ENCODE assay signal across 24 cellular contexts in genomic region chr21:36148886-36149285, GRCh38. TPM values are rescaled to one million over a fixed set of nuclear protein-coding genes. Genes with fewer than 3 reads are reported as not detected.
"Had no signal": no experiment of that assay in that cellular context is flagged by ENCODE, and none has a peak within 500 bp of the region (broad histone marks: within the 10 kb centered on the region; RNA-seq: fewer than 3 reads in every experiment).

No MANE protein-coding gene starts in this region.

- H3K9me3 ChIP-seq: MG63, SK-N-SH had no signal

- H3K4me3 ChIP-seq: MG63 had no signal

- H3K27ac ChIP-seq: RWPE1 had no signal

- ATAC-seq: Panc1, PC-3 had no signal

- H3K36me3 ChIP-seq: MG63 had no signal

- H3K4me2 ChIP-seq: SK-N-SH had no signal

- H3K27me3 ChIP-seq: MG63 had no signal

- H3K9ac ChIP-seq: SK-N-SH had no signal

- DNase-seq: IMR-90, Karpas-422, KG1, MG63, NCI-H1092, NCI-H1105 treated with DMSO at 0.1 percent for 48 hours, NCI-H1417 treated with DMSO at 0.1 percent for 48 hours, NCI-H146, NCI-H187, NCI-H2029, NCI-H2081 treated with DMSO at 0.1 percent for 48 hours, NCI-H2171, NCI-H226, NCI-H446, NCI-H510A, NCI-H524 treated with DMSO at 0.1 percent for 48 hours, NCI-H69, NCI-H774, PC-3, SHP77, SK-N-SH had no signal

RNA-seq across cellular contexts. Expression of gene CBR3, which starts 14.0 kb away (rescaled TPM):
- total RNA-seq: HepG2 had no signal
- polyA plus RNA-seq: HepG2 had no signal
